Comparison of ENCODE assay signal across 11 cellular contexts in the genomic region with DNA sequence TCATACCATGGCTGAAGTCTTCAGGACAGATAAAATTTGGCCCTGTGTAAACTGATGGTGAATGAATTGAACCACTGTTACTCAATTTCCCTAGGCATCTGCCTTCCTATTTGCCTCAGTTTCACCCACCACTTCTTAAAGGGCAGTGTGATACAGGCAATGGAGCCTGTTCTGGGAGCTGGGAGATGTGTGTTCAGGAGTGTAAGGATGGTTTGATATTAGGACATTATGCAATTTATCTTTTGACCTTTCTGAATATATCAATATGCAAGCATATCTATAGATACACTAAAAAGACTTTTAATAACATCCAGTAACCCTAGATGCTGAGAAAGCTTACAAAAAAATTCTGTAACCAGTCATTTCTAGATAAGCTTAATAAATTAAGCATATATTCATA. TPM values are rescaled to one million over a fixed set of nuclear protein-coding genes. Genes with fewer than 3 reads are reported as not detected.
A peak's percentile ranks its signal among the peaks of the same experiment; 100 is the strongest.
DNase-seq lines count a peak whose midpoint lies in the region; ATAC-seq, FAIRE-seq and TF ChIP-seq lines count a peak whose summit lies in the region.
"Had no signal": no experiment of that assay in that cellular context is flagged by ENCODE, and none has a peak within 500 bp of the region (broad histone marks: within the 10 kb centered on the region; RNA-seq: fewer than 3 reads in every experiment).

No MANE protein-coding gene starts in this region.

- peaks cover 59% of the 10 kb centered on the region for H3K27me3 Mint-ChIP-seq in central memory CD8-positive, alpha-beta T cell
- H3K27me3 Mint-ChIP-seq in nephron (ENCODE audit: low read depth) = peaks cover 24% of the 10 kb centered on the region

- no peak for ATAC-seq in central memory CD8-positive, alpha-beta T cell (replicated peaks; ENCODE audit: extremely low read depth, poor library complexity, severe bottlenecking)
- no peak for ATAC-seq in activated CD4-positive, CD25-positive, alpha-beta regulatory T cell treated with anti-CD3 and anti-CD28 coated beads, Interleukin-2, amount 50 U/mL, for 24 hours
- no peak for ATAC-seq in mucosa of descending colon

- H3K4me3 ChIP-seq in BE2C (ENCODE audit: low read depth, low read length) = peak overlapping the region; percentile 76
- H3K4me3 ChIP-seq in mucosa of descending colon = no peak overlapping the region

- TF ChIP-seq CTCF in BE2C (IDR thresholded peaks at IDR 0.05; ENCODE audit: low read depth, low read length) (no peak), nephron (IDR thresholded peaks at IDR 0.05; ENCODE audit: unreplicated experiment in 3 of 3) (no peak), mucosa of descending colon (IDR thresholded peaks at IDR 0.05) (no peak)

- DNase-seq in BE2C (no peak), GM19239 (ENCODE audit: insufficient read length, low spot score) (no peak), LoVo (ENCODE audit: low spot score) (no peak), mucosa of descending colon (no peak), EL (no peak)
- no peak for DNase-seq in central memory CD8-positive, alpha-beta T cell (ENCODE audit: low spot score in 2 of 2)

- intact Hi-C loops in mucosa of descending colon (cut with DNase I, micrococcal nuclease) = no loop called here

- peaks cover 6% of the 10 kb centered on the region for H3K4me1 Mint-ChIP-seq in central memory CD8-positive, alpha-beta T cell
- H3K4me1 Mint-ChIP-seq in nephron = no peaks in the 10 kb centered on the region

- H3K4me1 ChIP-seq in BE2C = no peaks in the 10 kb centered on the region
- H3K4me1 ChIP-seq in mucosa of descending colon (ENCODE audit: low read depth) = no peaks in the 10 kb centered on the region

- no peaks in the 10 kb centered on the region for H3K36me3 Mint-ChIP-seq in central memory CD8-positive, alpha-beta T cell (ENCODE audit: insufficient read depth)
- H3K36me3 Mint-ChIP-seq in nephron (ENCODE audit: low read depth) = no peaks in the 10 kb centered on the region

- H3K4me3 Mint-ChIP-seq in central memory CD8-positive, alpha-beta T cell = peak overlapping the region; percentile 57
- H3K4me3 Mint-ChIP-seq in nephron = peak overlapping the region; percentile 87 to 89 (median 88)

- no peaks in the 10 kb centered on the region for H3K36me3 ChIP-seq in BE2C
- H3K36me3 ChIP-seq in mucosa of descending colon (ENCODE audit: low read depth) = no peaks in the 10 kb centered on the region

- H3K9me3 ChIP-seq in BE2C = peaks cover 3% of the 10 kb centered on the region; the same call in 1 of the 2 replicates
- no peaks in the 10 kb centered on the region for H3K9me3 ChIP-seq in mucosa of descending colon

- H3K27me3 ChIP-seq in BE2C = no peaks in the 10 kb centered on the region

- peak; percentile 28 for FAIRE-seq in GM19239 (lab: Jason Lieb, UNC)

- no peak overlapping the region for H3K27ac Mint-ChIP-seq in central memory CD8-positive, alpha-beta T cell (ENCODE audit: low read depth)
- no peak overlapping the region for H3K27ac Mint-ChIP-seq in nephron

- H3K9me3 Mint-ChIP-seq in central memory CD8-positive, alpha-beta T cell = no peaks in the 10 kb centered on the region
- peaks cover 5% of the 10 kb centered on the region for H3K9me3 Mint-ChIP-seq in nephron

RNA-seq across cellular contexts. Expression of a gene that starts 14.6 kb away (rescaled TPM):
- polyA plus RNA-seq in BE2C (2012; ENCODE audit: insufficient read depth, insufficient read length, low read depth) = not detected
- total RNA-seq in mucosa of descending colon = not detected
- total RNA-seq: aorta; myocyte; T-helper 2 cell treated with Interferon-gamma antibody and Interleukin-4, amounts not matched to agents 100 ng/mL and 5 ng/mL, for 36 hours had no signal
- polyA plus RNA-seq: aorta had no signal

RNA-seq across cellular contexts. Expression of a gene that starts 54.9 kb away (rescaled TPM):
- not detected for polyA plus RNA-seq in BE2C (2012; ENCODE audit: insufficient read depth, insufficient read length, low read depth)
- 100 to 1,000 TPM; 268 to 606 (median 586) TPM for total RNA-seq in mucosa of descending colon
- total RNA-seq: myocyte; T-helper 2 cell treated with Interferon-gamma antibody and Interleukin-4, amounts not matched to agents 100 ng/mL and 5 ng/mL, for 36 hours had no signal
